In genomic region chr12:87853448-87854003, GRCh38 we compare ENCODE assay signal across 21 cellular contexts.
"Had no signal": no experiment of that assay in that cellular context is flagged by ENCODE, and none has a peak within 500 bp of the region (broad histone marks: within the 10 kb centered on the region; RNA-seq: fewer than 3 reads in every experiment).

No MANE protein-coding gene starts in this region.

- H3K36me3 ChIP-seq: sigmoid colon, transverse colon had no signal

- H3K4me2 ChIP-seq: smooth muscle cell had no signal

- ATAC-seq: activated CD8-positive, alpha-beta T cell treated with anti-CD3 and anti-CD28 coated beads, Interleukin-2, amount 10 ng/mL, durations not matched to agents 7 days and 5 days; foreskin keratinocyte; stimulated activated naive B cell treated with anti-CD40 and anti-IgM and Interleukin-4, amounts not matched to agents 10 μg/mL and 1 μg/mL and 100 μg/mL, for 72 hours had no signal

- H3K36me3 Mint-ChIP-seq: activated naive CD4-positive, alpha-beta T cell treated with anti-CD3 and anti-CD28 coated beads, Interleukin-2, amount 50 U/mL, for 24 hours; brain; memory B cell; stimulated activated naive B cell treated with anti-CD40 and anti-IgM and Interleukin-4, amounts not matched to agents 10 μg/mL and 1 μg/mL and 100 μg/mL, for 72 hours had no signal

- H3K4me3 ChIP-seq: sigmoid colon, smooth muscle cell, transverse colon had no signal

- H3K27ac ChIP-seq: foreskin keratinocyte, sigmoid colon, transverse colon, VCaP had no signal

- H3K9me3 Mint-ChIP-seq: activated naive CD4-positive, alpha-beta T cell treated with anti-CD3 and anti-CD28 coated beads, Interleukin-2, amount 50 U/mL, for 24 hours; activated T-helper 1 cell treated with anti-CD3 and anti-CD28 coated beads, Interleukin-12 subunit alpha, Interleukin-12 subunit beta, Interleukin-2, Interleukin-4 antibody, amounts not matched to agents 30 ng/mL and 10 ng/mL and 1 ng/mL, durations not matched to agents 14 hours and 24 hours and 36 hours; memory B cell; stimulated activated naive B cell treated with anti-CD40 and anti-IgM and Interleukin-4, amounts not matched to agents 10 μg/mL and 1 μg/mL and 100 μg/mL, for 72 hours; T-helper 2 cell treated with Interferon-gamma antibody and Interleukin-4, amounts not matched to agents 5 μg/mL and 100 μg/mL, for 36 hours had no signal

- H3K27me3 Mint-ChIP-seq: activated naive CD4-positive, alpha-beta T cell treated with anti-CD3 and anti-CD28 coated beads, Interleukin-2, amount 50 U/mL, for 24 hours; brain; memory B cell had no signal

- H3K9me3 ChIP-seq: sigmoid colon, transverse colon had no signal

- DNase-seq: activated CD4-positive, alpha-beta T cell treated with anti-CD3 and anti-CD28 coated beads for 1 hour; activated CD4-positive, alpha-beta T cell treated with anti-CD3 and anti-CD28 coated beads, Interleukin-2, amount 50 U/mL, for 1 hour; activated CD8-positive, alpha-beta T cell treated with anti-CD3 and anti-CD28 coated beads, Interleukin-2, amount 10 ng/mL, durations not matched to agents 7 days and 5 days; activated gamma-delta T cell treated with Interleukin-2 at 50 U/mL for 16 hours; aorta; effector CD4-positive, alpha-beta T cell; foreskin keratinocyte; kidney glomerular epithelial cell; sigmoid colon; stimulated activated CD4-positive, alpha-beta T cell treated with anti-CD3 and anti-CD28 coated beads, Interleukin-15, amount 100 ng/mL, for 24 hours; stimulated activated CD8-positive, alpha-beta memory T cell treated with anti-CD3 and anti-CD28 coated beads, Interleukin-4, amount 100 ng/mL, for 48 hours; stimulated activated naive B cell treated with anti-CD40 and anti-IgM and Interleukin-4, amounts not matched to agents 10 μg/mL and 1 μg/mL and 100 μg/mL, for 72 hours; transverse colon had no signal

- H3K27me3 ChIP-seq: foreskin keratinocyte, sigmoid colon, transverse colon had no signal

- H3K4me3 Mint-ChIP-seq: activated CD8-positive, alpha-beta T cell treated with anti-CD3 and anti-CD28 coated beads, Interleukin-2, amount 10 ng/mL, durations not matched to agents 7 days and 5 days; activated naive CD4-positive, alpha-beta T cell treated with anti-CD3 and anti-CD28 coated beads, Interleukin-2, amount 50 U/mL, for 24 hours; activated T-helper 1 cell treated with anti-CD3 and anti-CD28 coated beads, Interleukin-12 subunit alpha, Interleukin-12 subunit beta, Interleukin-2, Interleukin-4 antibody, amounts not matched to agents 30 ng/mL and 10 ng/mL and 1 ng/mL, durations not matched to agents 14 hours and 24 hours and 36 hours; brain; memory B cell; nephron; stimulated activated naive B cell treated with anti-CD40 and anti-IgM and Interleukin-4, amounts not matched to agents 10 μg/mL and 1 μg/mL and 100 μg/mL, for 72 hours; T-helper 2 cell treated with Interferon-gamma antibody and Interleukin-4, amounts not matched to agents 5 μg/mL and 100 μg/mL, for 36 hours had no signal

- H3K4me1 Mint-ChIP-seq: activated naive CD4-positive, alpha-beta T cell treated with anti-CD3 and anti-CD28 coated beads, Interleukin-2, amount 50 U/mL, for 24 hours; memory B cell; stimulated activated naive B cell treated with anti-CD40 and anti-IgM and Interleukin-4, amounts not matched to agents 10 μg/mL and 1 μg/mL and 100 μg/mL, for 72 hours had no signal

- H3K4me1 ChIP-seq: foreskin keratinocyte, sigmoid colon, transverse colon had no signal

- H3K27ac Mint-ChIP-seq: activated CD8-positive, alpha-beta T cell treated with anti-CD3 and anti-CD28 coated beads, Interleukin-2, amount 10 ng/mL, durations not matched to agents 7 days and 5 days; activated naive CD4-positive, alpha-beta T cell treated with anti-CD3 and anti-CD28 coated beads, Interleukin-2, amount 50 U/mL, for 24 hours; activated T-helper 1 cell treated with anti-CD3 and anti-CD28 coated beads, Interleukin-12 subunit alpha, Interleukin-12 subunit beta, Interleukin-2, Interleukin-4 antibody, amounts not matched to agents 30 ng/mL and 10 ng/mL and 1 ng/mL, durations not matched to agents 14 hours and 24 hours and 36 hours; brain; memory B cell; nephron; stimulated activated naive B cell treated with anti-CD40 and anti-IgM and Interleukin-4, amounts not matched to agents 10 μg/mL and 1 μg/mL and 100 μg/mL, for 72 hours; T-helper 2 cell treated with Interferon-gamma antibody and Interleukin-4, amounts not matched to agents 5 μg/mL and 100 μg/mL, for 36 hours had no signal
